8 cellular contexts compared by ENCODE assay signal in genomic region chr1:91730781-91731732, GRCh38.
DNase-seq lines count a peak whose midpoint lies in the region; ATAC-seq, FAIRE-seq and TF ChIP-seq lines count a peak whose summit lies in the region.

No MANE protein-coding gene starts in this region.

- peak overlapping the region; percentile 93 for H3K27ac Mint-ChIP-seq in T-helper 17 cell

- no peaks in the 10 kb centered on the region for H3K9me3 ChIP-seq in T-helper 17 cell (ENCODE audit: control insufficient read depth, low read length, poor library complexity, severe bottlenecking)

- no peaks in the 10 kb centered on the region for H3K27me3 Mint-ChIP-seq in T-helper 17 cell

- FAIRE-seq in H54 (lab: Jason Lieb, UNC), result peak; percentile 61

- ATAC-seq in T-helper 17 cell, result peak; percentile 65

- H3K4me1 Mint-ChIP-seq in T-helper 17 cell, result peaks cover 42% of the 10 kb centered on the region

- peaks cover 4% of the 10 kb centered on the region for H3K36me3 Mint-ChIP-seq in T-helper 17 cell (ENCODE audit: low read depth)

- peak; percentile 44 for DNase-seq in H54 (ENCODE audit: insufficient read length, low spot score)
- no peak for DNase-seq in T-helper 17 cell
- DNase-seq in cardiac septum (ENCODE audit: low spot score), result peak; percentile 75
- DNase-seq in stimulated activated CD4-positive, alpha-beta T cell treated with anti-CD3 and anti-CD28 coated beads, Interleukin-4, amount 100 ng/mL, for 24 hours, result peak; percentile 56
- no peak for DNase-seq in Kasumi-1 (lab: John Stamatoyannopoulos, UW)
- DNase-seq in NCI-H524 treated with DMSO at 0.1 percent for 48 hours (lab: John Stamatoyannopoulos, UW), result no peak
- no peak for DNase-seq in NCI-H146 treated with DMSO at 0.1 percent for 48 hours (lab: John Stamatoyannopoulos, UW; ENCODE audit: unreplicated experiment)
- no peak for DNase-seq in posterior vena cava (ENCODE audit: low spot score)

- peak overlapping the region; percentile 84 for H3K4me3 Mint-ChIP-seq in T-helper 17 cell

- intact Hi-C loops in cardiac septum (cut with DNase I), result no loop called here
- intact Hi-C loops in posterior vena cava (cut with DNase I), result loop anchor here in 1 of 2 donors (10.0 kb wide), 1 partner anchor 156 kb away; no protein-coding TSS in a partner anchor

- TF ChIP-seq POLR2A in H54 (IDR thresholded peaks at IDR 0.05; ENCODE audit: low read depth, low read length), result no peak

Comparison
In these comparisons a context has a peak if more than half of its experiments do, and no peak if none do; other contexts are left out.
1. DNase-seq: peak in H54 (single experiment), cardiac septum (single experiment) and stimulated activated CD4-positive, alpha-beta T cell treated with anti-CD3 and anti-CD28 coated beads, Interleukin-4, amount 100 ng/mL, for 24 hours (single experiment); none in T-helper 17 cell (0 of 3), Kasumi-1 (0 of 2), NCI-H524 treated with DMSO at 0.1 percent for 48 hours (single experiment), NCI-H146 treated with DMSO at 0.1 percent for 48 hours (single experiment) and posterior vena cava (single experiment).